In genomic region chr2:43402002-43402401, GRCh38 we compare ENCODE assay signal across 9 cellular contexts.
DNase-seq lines count a peak whose midpoint lies in the region; ATAC-seq, FAIRE-seq and TF ChIP-seq lines count a peak whose summit lies in the region.
"Had no signal": no experiment of that assay in that cellular context is flagged by ENCODE, and none has a peak within 500 bp of the region (broad histone marks: within the 10 kb centered on the region; RNA-seq: fewer than 3 reads in every experiment).

No MANE protein-coding gene starts in this region.

- no peak for TF ChIP-seq CTCF in brain microvascular endothelial cell (IDR thresholded peaks at IDR 0.05; ENCODE audit: low read depth, low read length, missing control alignments)
- no peak for TF ChIP-seq CTCF in pancreas (IDR thresholded peaks at IDR 0.05)

- no peaks in the 10 kb centered on the region for H3K27me3 ChIP-seq in mesenchymal stem cell (ENCODE audit: control insufficient read depth in 1 of 2, insufficient read depth in 1 of 2, low read length in 2 of 2)
- H3K27me3 ChIP-seq in brain microvascular endothelial cell (replicated peaks) = no peaks in the 10 kb centered on the region
- no peaks in the 10 kb centered on the region for H3K27me3 ChIP-seq in pancreas

- intact Hi-C loops in sciatic nerve (cut with DNase I) (no loop called here), pancreas (cut with DNase I) (no loop called here)

- peak overlapping the region in 1 of 2 experiments; percentile 60 for H3K4ac ChIP-seq in mesenchymal stem cell (ENCODE audit: low read depth in 1 of 2, low read length in 2 of 2)

- H3K9me3 ChIP-seq in mesenchymal stem cell (ENCODE audit: control insufficient read depth, low read length) (no peaks in the 10 kb centered on the region), pancreas (no peaks in the 10 kb centered on the region)

- H2AFZ ChIP-seq in mesenchymal stem cell (ENCODE audit: low read depth, low read length) = no peak overlapping the region
- H2AFZ ChIP-seq: PC-9 had no signal

- H3K9ac ChIP-seq in mesenchymal stem cell (ENCODE audit: low read length) = no peak overlapping the region

- peak overlapping the region in 1 of 2 experiments; percentile 23 for H2BK12ac ChIP-seq in mesenchymal stem cell (ENCODE audit: low read length in 2 of 2)

- H2AK5ac ChIP-seq in mesenchymal stem cell (ENCODE audit: low read length, severe bottlenecking) = no peak overlapping the region

- H3K18ac ChIP-seq in mesenchymal stem cell (ENCODE audit: low read depth in 1 of 2, low read length in 2 of 2) = peak overlapping the region; percentile 4 to 31

- H3K4me3 ChIP-seq in mesenchymal stem cell (ENCODE audit: insufficient read depth in 1 of 2, low read depth in 1 of 2, low read length in 2 of 2) (no peak overlapping the region), brain microvascular endothelial cell (ENCODE audit: low read depth, low read length) (no peak overlapping the region), pancreas (no peak overlapping the region)
- H3K4me3 ChIP-seq: PC-9 had no signal

- H3K36me3 ChIP-seq in mesenchymal stem cell (ENCODE audit: control insufficient read depth in 1 of 2, insufficient read depth in 2 of 2, low read depth in 1 of 2, low read length in 2 of 2) (peaks cover 2 to 11% of the 10 kb centered on the region in 2 experiments), brain microvascular endothelial cell (replicated peaks) (no peaks in the 10 kb centered on the region), pancreas (no peaks in the 10 kb centered on the region)

- no peak overlapping the region for H3K4me2 ChIP-seq in mesenchymal stem cell (ENCODE audit: low read length, poor library complexity, severe bottlenecking)
- H3K4me2 ChIP-seq: PC-9 had no signal

- H3K4me1 ChIP-seq in mesenchymal stem cell (ENCODE audit: control insufficient read depth, insufficient read depth, low read depth, low read length) (peaks cover 5% of the 10 kb centered on the region), pancreas (peaks cover 0 to 11% (median 0%) of the 10 kb centered on the region in 3 donors)

- ATAC-seq in GM21390 (IDR thresholded peaks at IDR 0.05; ENCODE audit: unreplicated experiment) (peak; percentile 77), HG03378 (IDR thresholded peaks at IDR 0.05; ENCODE audit: unreplicated experiment) (peak; percentile 79), left lobe of liver (no peak), sciatic nerve (no peak), pancreas (no peak)

- no peak overlapping the region for H2BK5ac ChIP-seq in mesenchymal stem cell (ENCODE audit: low read depth, low read length, poor library complexity, severe bottlenecking)

- H2BK15ac ChIP-seq in mesenchymal stem cell (ENCODE audit: low read depth, poor library complexity, severe bottlenecking) = no peak overlapping the region

- no peak for DNase-seq in mesenchymal stem cell
- no peak for DNase-seq in left lobe of liver (ENCODE audit: low spot score)
- no peak for DNase-seq in sciatic nerve (ENCODE audit: low spot score)
- DNase-seq in brain microvascular endothelial cell = no peak
- DNase-seq in pancreas = no peak
- DNase-seq: PC-9 had no signal

- no peak overlapping the region for H2BK120ac ChIP-seq in mesenchymal stem cell (ENCODE audit: low read depth, low read length)

- no peak overlapping the region for H3K23ac ChIP-seq in mesenchymal stem cell (ENCODE audit: low read length in 2 of 2)

- H4K8ac ChIP-seq in mesenchymal stem cell (ENCODE audit: low read length) = no peak overlapping the region

- in situ Hi-C loops in brain microvascular endothelial cell (cut with HindIII; ENCODE audit: low pct_ligation_motif_present, low sequenced_read_pairs) = no loop called here

- H3K27ac ChIP-seq in mesenchymal stem cell (ENCODE audit: low read length, poor library complexity, severe bottlenecking) (no peak overlapping the region), brain microvascular endothelial cell (no peak overlapping the region), pancreas (no peak overlapping the region)
- H3K27ac ChIP-seq: PC-9 had no signal

- TF ChIP-seq POLR2A in GM18526 (IDR thresholded peaks at IDR 0.05; ENCODE audit: extremely low read depth, insufficient read length) = peak; percentile 23

- H4K91ac ChIP-seq in mesenchymal stem cell (ENCODE audit: low read length) = peak overlapping the region; percentile 5

- no peak overlapping the region for H3K14ac ChIP-seq in mesenchymal stem cell (ENCODE audit: low read length in 2 of 2)

- WGBS in mesenchymal stem cell = 96% methylated on average over 5 of the region's 5 CpGs
- 79 to 96% methylated on average over 5 of the region's 5 CpGs for WGBS in pancreas, 2 donors

- peaks cover 1% of the 10 kb centered on the region for H3K79me1 ChIP-seq in mesenchymal stem cell (replicated peaks; ENCODE audit: low read length, poor library complexity, severe bottlenecking)

- FAIRE-seq in pancreas (lab: Jason Lieb, UNC) = no peak

Comparison
In these comparisons a context has a peak if more than half of its experiments do, and no peak if none do; other contexts are left out.
1. ATAC-seq: peak in GM21390 (single experiment) and HG03378 (single experiment); none in left lobe of liver (single experiment), sciatic nerve (single experiment) and pancreas (0 of 4).